In the genomic region with DNA sequence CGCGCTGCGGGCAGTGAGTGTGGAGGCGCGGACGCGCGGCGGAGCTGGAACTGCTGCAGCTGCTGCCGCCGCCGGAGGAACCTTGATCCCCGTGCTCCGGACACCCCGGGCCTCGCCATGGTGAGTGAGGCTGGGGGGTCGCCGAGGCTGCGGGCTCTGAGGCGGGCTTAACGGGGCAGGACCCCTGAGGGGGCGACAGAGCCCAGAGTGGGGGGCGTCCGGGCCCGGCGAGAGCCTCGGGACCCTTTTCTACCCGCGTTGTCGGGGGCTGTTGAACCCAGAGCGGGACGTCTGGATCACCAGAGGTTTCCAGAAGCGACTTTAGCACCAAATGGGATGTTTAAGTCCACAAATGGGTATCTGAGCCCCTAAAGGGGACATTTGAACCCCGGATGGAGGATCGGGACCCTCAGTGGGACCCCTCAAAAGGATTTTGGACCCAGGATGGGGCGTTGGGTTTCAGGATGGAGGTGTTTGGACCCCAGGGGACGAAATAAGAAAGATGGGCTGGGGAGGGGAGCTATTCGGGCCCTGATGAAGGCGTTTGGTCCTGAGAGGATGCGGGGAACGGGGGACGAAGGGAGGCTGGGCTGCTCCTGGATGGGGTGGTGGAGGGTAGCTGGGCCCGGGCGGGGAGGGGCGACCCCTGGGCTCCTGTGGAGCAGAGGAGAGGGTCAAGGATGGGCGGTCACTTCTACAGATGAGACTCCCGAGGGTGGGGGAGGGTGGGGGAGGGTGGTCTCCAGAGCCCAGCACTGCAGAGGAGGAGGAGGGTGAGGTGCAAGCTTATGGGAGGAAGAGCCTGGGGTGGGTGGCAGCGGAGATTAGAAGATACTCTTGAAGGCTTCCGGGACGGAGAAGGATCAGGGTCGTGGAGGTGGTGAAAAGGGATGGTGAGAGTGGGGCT, we compare ENCODE assay signal across 1 cellular context.
TF ChIP-seq lines count a peak whose summit lies in the region.

TSS of gene CALM3 (plus strand) at position 13 of the 907 bp plus-strand sequence. CDS start at position 118, 105 bp downstream.

TF ChIP-seq in HEK293, 187 proteins besides CTCF, POLR2A, EP300 and RAD21 (continued from another document):
- TF ChIP-seq ZNF280D (tag by site-specific recombination; IDR thresholded peaks at IDR 0.05) (no peak), ZNF530 (tag by site-specific recombination; IDR thresholded peaks at IDR 0.05; ENCODE audit: low read depth) (no peak), ZNF629 (tag by site-specific recombination; IDR thresholded peaks at IDR 0.05) (no peak), ZNF366 (tag by site-specific recombination; conservative IDR thresholded peaks at IDR 0.05) (no peak), ZNF670 (tag by site-specific recombination; IDR thresholded peaks at IDR 0.05; ENCODE audit: low read depth) (no peak), ZNF335 (tag by site-specific recombination; conservative IDR thresholded peaks at IDR 0.05) (0 out of 2 replicates have a peak, but pooled peaks have one; percentile 44), ZSCAN23 (tag by site-specific recombination; IDR thresholded peaks at IDR 0.05) (no peak), BCL11A (tag by site-specific recombination; IDR thresholded peaks at IDR 0.05; ENCODE audit: low read depth) (no peak), KLF1 (tag by site-specific recombination; IDR thresholded peaks at IDR 0.05) (peak; percentile 44; the same call in 1 of the 2 replicates), SP7 (tag by site-specific recombination; IDR thresholded peaks at IDR 0.05) (no peak), ZNF558 (tag by site-specific recombination; IDR thresholded peaks at IDR 0.05) (no peak), PATZ1 (tag by site-specific recombination; IDR thresholded peaks at IDR 0.05) (peak; percentile 11; the same call in 1 of the 2 replicates), ZNF174 (tag by site-specific recombination; IDR thresholded peaks at IDR 0.05) (no peak), ZNF18 (tag by site-specific recombination; IDR thresholded peaks at IDR 0.05) (no peak), ZNF157 (tag by site-specific recombination; IDR thresholded peaks at IDR 0.05) (no peak), REST (tag by site-specific recombination; IDR thresholded peaks at IDR 0.05) (no peak), OSR2 (tag by site-specific recombination; IDR thresholded peaks at IDR 0.05) (no peak), EGR2 (tag by site-specific recombination; IDR thresholded peaks at IDR 0.05; ENCODE audit: low read depth) (no peak; the same call in 1 of the 2 replicates), GLI2 (tag by site-specific recombination; IDR thresholded peaks at IDR 0.05; ENCODE audit: borderline replicate concordance, low read depth) (no peak), ZNF155 (tag by site-specific recombination; IDR thresholded peaks at IDR 0.05) (no peak), ZNF600 (tag by site-specific recombination; IDR thresholded peaks at IDR 0.05) (no peak)
- TF ChIP-seq, protein P1, sequence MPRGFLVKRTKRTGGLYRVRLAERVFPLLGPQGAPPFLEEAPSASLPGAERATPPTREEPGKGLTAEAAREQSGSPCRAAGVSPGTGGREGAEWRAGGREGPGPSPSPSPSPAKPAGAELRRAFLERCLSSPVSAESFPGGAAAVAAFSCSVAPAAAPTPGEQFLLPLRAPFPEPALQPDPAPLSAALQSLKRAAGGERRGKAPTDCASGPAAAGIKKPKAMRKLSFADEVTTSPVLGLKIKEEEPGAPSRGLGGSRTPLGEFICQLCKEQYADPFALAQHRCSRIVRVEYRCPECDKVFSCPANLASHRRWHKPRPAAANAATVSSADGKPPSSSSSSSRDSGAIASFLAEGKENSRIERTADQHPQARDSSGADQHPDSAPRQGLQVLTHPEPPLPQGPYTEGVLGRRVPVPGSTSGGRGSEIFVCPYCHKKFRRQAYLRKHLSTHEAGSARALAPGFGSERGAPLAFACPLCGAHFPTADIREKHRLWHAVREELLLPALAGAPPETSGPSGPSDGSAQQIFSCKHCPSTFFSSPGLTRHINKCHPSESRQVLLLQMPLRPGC (tag by site-specific recombination; IDR thresholded peaks at IDR 0.05), result no peak
- TF ChIP-seq, protein P2, sequence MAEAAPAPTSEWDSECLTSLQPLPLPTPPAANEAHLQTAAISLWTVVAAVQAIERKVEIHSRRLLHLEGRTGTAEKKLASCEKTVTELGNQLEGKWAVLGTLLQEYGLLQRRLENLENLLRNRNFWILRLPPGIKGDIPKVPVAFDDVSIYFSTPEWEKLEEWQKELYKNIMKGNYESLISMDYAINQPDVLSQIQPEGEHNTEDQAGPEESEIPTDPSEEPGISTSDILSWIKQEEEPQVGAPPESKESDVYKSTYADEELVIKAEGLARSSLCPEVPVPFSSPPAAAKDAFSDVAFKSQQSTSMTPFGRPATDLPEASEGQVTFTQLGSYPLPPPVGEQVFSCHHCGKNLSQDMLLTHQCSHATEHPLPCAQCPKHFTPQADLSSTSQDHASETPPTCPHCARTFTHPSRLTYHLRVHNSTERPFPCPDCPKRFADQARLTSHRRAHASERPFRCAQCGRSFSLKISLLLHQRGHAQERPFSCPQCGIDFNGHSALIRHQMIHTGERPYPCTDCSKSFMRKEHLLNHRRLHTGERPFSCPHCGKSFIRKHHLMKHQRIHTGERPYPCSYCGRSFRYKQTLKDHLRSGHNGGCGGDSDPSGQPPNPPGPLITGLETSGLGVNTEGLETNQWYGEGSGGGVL (tag by site-specific recombination; IDR thresholded peaks at IDR 0.05), result peak; percentile 51
